In genomic region chr15:56187665-56188064, GRCh38 we compare ENCODE assay signal across 20 cellular contexts. TPM values are rescaled to one million over a fixed set of nuclear protein-coding genes. Genes with fewer than 3 reads are reported as not detected.
A peak's percentile ranks its signal among the peaks of the same experiment; 100 is the strongest.
DNase-seq lines count a peak whose midpoint lies in the region; ATAC-seq and TF ChIP-seq lines count a peak whose summit lies in the region.
"Had no signal": no experiment of that assay in that cellular context is flagged by ENCODE, and none has a peak within 500 bp of the region (broad histone marks: within the 10 kb centered on the region; RNA-seq: fewer than 3 reads in every experiment).

No MANE protein-coding gene starts in this region.

- H3K4me3 ChIP-seq in SK-N-SH (ENCODE audit: low read depth in 2 of 2, low read length in 1 of 2), result no peak overlapping the region

- H3K36me3 Mint-ChIP-seq in activated naive CD4-positive, alpha-beta T cell treated with anti-CD3 and anti-CD28 coated beads, Interleukin-2, amount 50 U/mL, for 24 hours, result peaks cover 11% of the 10 kb centered on the region
- peaks cover 7% of the 10 kb centered on the region for H3K36me3 Mint-ChIP-seq in activated naive CD4-positive, alpha-beta T cell treated with anti-CD3 and anti-CD28 coated beads for 36 hours (ENCODE audit: low read depth)
- no peaks in the 10 kb centered on the region for H3K36me3 Mint-ChIP-seq in dendritic cell treated with granulocyte-macrophage colony-stimulating factor and Interleukin-4, amounts not matched to agents 40 ng/mL and 50 ng/mL, for 4 days (ENCODE audit: low read depth)
- H3K36me3 Mint-ChIP-seq in mesothelial cell of epicardium, result peaks cover 28% of the 10 kb centered on the region
- H3K36me3 Mint-ChIP-seq in stimulated activated memory B cell treated with anti-CD40 and anti-IgM and Interleukin-4, amounts not matched to agents 10 μg/mL and 1 μg/mL and 100 μg/mL, for 72 hours, result peaks cover 20% of the 10 kb centered on the region

- no peak overlapping the region for H3K27ac ChIP-seq in SK-N-SH (ENCODE audit: low read depth in 2 of 2, low read length in 1 of 2)

- H3K27ac Mint-ChIP-seq in activated naive CD4-positive, alpha-beta T cell treated with anti-CD3 and anti-CD28 coated beads, Interleukin-2, amount 50 U/mL, for 24 hours, result peak overlapping the region; percentile 19
- H3K27ac Mint-ChIP-seq in activated naive CD4-positive, alpha-beta T cell treated with anti-CD3 and anti-CD28 coated beads for 36 hours, result no peak overlapping the region
- peak overlapping the region; percentile 16 for H3K27ac Mint-ChIP-seq in dendritic cell treated with granulocyte-macrophage colony-stimulating factor and Interleukin-4, amounts not matched to agents 40 ng/mL and 50 ng/mL, for 4 days
- H3K27ac Mint-ChIP-seq in mesothelial cell of epicardium, result peak overlapping the region; percentile 59
- peak overlapping the region; percentile 22 for H3K27ac Mint-ChIP-seq in stimulated activated memory B cell treated with anti-CD40 and anti-IgM and Interleukin-4, amounts not matched to agents 10 μg/mL and 1 μg/mL and 100 μg/mL, for 72 hours
- H3K27ac Mint-ChIP-seq: CD4-positive, alpha-beta T cell had no signal

- no peak overlapping the region for H2AFZ ChIP-seq in SK-N-SH (ENCODE audit: low read depth)

- H3K9me2 ChIP-seq in SK-N-SH, result no peaks in the 10 kb centered on the region

- TF ChIP-seq EP300 in SK-N-SH (IDR thresholded peaks at IDR 0.05; ENCODE audit: borderline replicate concordance in 1 of 2, low read depth in 1 of 2, low read length in 1 of 2), result no peak

- no peaks in the 10 kb centered on the region for H3K9me3 Mint-ChIP-seq in activated naive CD4-positive, alpha-beta T cell treated with anti-CD3 and anti-CD28 coated beads, Interleukin-2, amount 50 U/mL, for 24 hours
- H3K9me3 Mint-ChIP-seq in activated naive CD4-positive, alpha-beta T cell treated with anti-CD3 and anti-CD28 coated beads for 36 hours, result no peaks in the 10 kb centered on the region
- H3K9me3 Mint-ChIP-seq in dendritic cell treated with granulocyte-macrophage colony-stimulating factor and Interleukin-4, amounts not matched to agents 40 ng/mL and 50 ng/mL, for 4 days, result peaks cover 8% of the 10 kb centered on the region
- peaks cover 14% of the 10 kb centered on the region for H3K9me3 Mint-ChIP-seq in mesothelial cell of epicardium
- peaks cover 3% of the 10 kb centered on the region for H3K9me3 Mint-ChIP-seq in stimulated activated memory B cell treated with anti-CD40 and anti-IgM and Interleukin-4, amounts not matched to agents 10 μg/mL and 1 μg/mL and 100 μg/mL, for 72 hours
- H3K9me3 Mint-ChIP-seq: CD4-positive, alpha-beta T cell had no signal

- no peaks in the 10 kb centered on the region for H3K9me3 ChIP-seq in SK-N-SH
- H3K9me3 ChIP-seq: BE2C had no signal

- no peaks in the 10 kb centered on the region for H3F3A ChIP-seq in SK-N-SH (replicated peaks; ENCODE audit: insufficient read depth)

- CTCF ChIA-PET in activated naive CD4-positive, alpha-beta T cell treated with anti-CD3 and anti-CD28 coated beads for 36 hours (lab: Charles Lee), result no interaction called here
- CTCF ChIA-PET in SK-N-SH (lab: Yijun Ruan, JAX), result interaction anchor here (0.6 to 2.1 kb wide), 6 partner anchors 9 to 841 kb away, joined by 3 to 7 read pairs (median 3); no protein-coding TSS in a partner anchor

- 96% methylated on average over 1 of the region's 1 CpG for WGBS in SK-N-SH (ENCODE audit: low lambda C conversion rate)

- intact Hi-C loops in activated naive CD4-positive, alpha-beta T cell treated with anti-CD3 and anti-CD28 coated beads for 36 hours (cut with micrococcal nuclease), result no loop called here
- intact Hi-C loops in dendritic cell treated with granulocyte-macrophage colony-stimulating factor and Interleukin-4, amounts not matched to agents 40 ng/mL and 50 ng/mL, for 4 days (cut with micrococcal nuclease), result no loop called here

- no peak for DNase-seq in activated naive CD4-positive, alpha-beta T cell treated with anti-CD3 and anti-CD28 coated beads for 36 hours
- DNase-seq in mesothelial cell of epicardium (ENCODE audit: low spot score in 2 of 2, unreplicated experiment in 2 of 2), result no peak
- no peak for DNase-seq in DMS 273 treated with DMSO at 0.1 percent for 48 hours (lab: John Stamatoyannopoulos, UW)
- DNase-seq in middle frontal gyrus (ENCODE audit: extremely low spot score, low spot score), result no peak
- DNase-seq in SK-N-SH, result no peak
- DNase-seq: BE2C; CD4-positive, alpha-beta T cell; GF-D8; H9; Kasumi-1; NCI-H1092 treated with DMSO at 0.1 percent for 48 hours; NCI-H146; NCI-H2029 treated with DMSO at 0.1 percent for 48 hours; NCI-H2171; NCI-H446; NCI-H69 had no signal

- no peak for TF ChIP-seq RAD21 in SK-N-SH (IDR thresholded peaks at IDR 0.05; ENCODE audit: low read length)

- peaks cover 95% of the 10 kb centered on the region for H3K79me2 ChIP-seq in SK-N-SH (ENCODE audit: insufficient read depth)

- H3K4me1 ChIP-seq in SK-N-SH (ENCODE audit: control insufficient read depth in 1 of 2, insufficient read depth in 2 of 2, low read depth in 1 of 2, low read length in 1 of 2), result peaks cover 0 to 2% of the 10 kb centered on the region in 2 experiments; a peak in 1 of 4 replicates
- H3K4me1 ChIP-seq: BE2C had no signal

- H3K27me3 ChIP-seq in SK-N-SH (ENCODE audit: insufficient read depth), result no peaks in the 10 kb centered on the region
- H3K27me3 ChIP-seq: BE2C had no signal

- peaks cover 41% of the 10 kb centered on the region for H4K20me1 ChIP-seq in SK-N-SH (ENCODE audit: insufficient read depth)

- no peak overlapping the region for H3K4me3 Mint-ChIP-seq in activated naive CD4-positive, alpha-beta T cell treated with anti-CD3 and anti-CD28 coated beads, Interleukin-2, amount 50 U/mL, for 24 hours
- H3K4me3 Mint-ChIP-seq in activated naive CD4-positive, alpha-beta T cell treated with anti-CD3 and anti-CD28 coated beads for 36 hours, result no peak overlapping the region
- H3K4me3 Mint-ChIP-seq in dendritic cell treated with granulocyte-macrophage colony-stimulating factor and Interleukin-4, amounts not matched to agents 40 ng/mL and 50 ng/mL, for 4 days, result no peak overlapping the region
- H3K4me3 Mint-ChIP-seq in mesothelial cell of epicardium, result no peak overlapping the region
- no peak overlapping the region for H3K4me3 Mint-ChIP-seq in stimulated activated memory B cell treated with anti-CD40 and anti-IgM and Interleukin-4, amounts not matched to agents 10 μg/mL and 1 μg/mL and 100 μg/mL, for 72 hours
- H3K4me3 Mint-ChIP-seq: CD4-positive, alpha-beta T cell; H9 had no signal

- peaks cover 66% of the 10 kb centered on the region for H3K4me1 Mint-ChIP-seq in activated naive CD4-positive, alpha-beta T cell treated with anti-CD3 and anti-CD28 coated beads, Interleukin-2, amount 50 U/mL, for 24 hours
- peaks cover 48% of the 10 kb centered on the region for H3K4me1 Mint-ChIP-seq in activated naive CD4-positive, alpha-beta T cell treated with anti-CD3 and anti-CD28 coated beads for 36 hours (ENCODE audit: low read depth)
- peaks cover 16% of the 10 kb centered on the region for H3K4me1 Mint-ChIP-seq in dendritic cell treated with granulocyte-macrophage colony-stimulating factor and Interleukin-4, amounts not matched to agents 40 ng/mL and 50 ng/mL, for 4 days (ENCODE audit: low read depth)
- peaks cover 14% of the 10 kb centered on the region for H3K4me1 Mint-ChIP-seq in mesothelial cell of epicardium
- peaks cover 52% of the 10 kb centered on the region for H3K4me1 Mint-ChIP-seq in stimulated activated memory B cell treated with anti-CD40 and anti-IgM and Interleukin-4, amounts not matched to agents 10 μg/mL and 1 μg/mL and 100 μg/mL, for 72 hours

- POLR2A ChIA-PET in SK-N-SH (lab: Yijun Ruan, JAX), result no interaction called here

- H3K9ac ChIP-seq in SK-N-SH, result no peak overlapping the region

- no peaks in the 10 kb centered on the region for H3K27me3 Mint-ChIP-seq in activated naive CD4-positive, alpha-beta T cell treated with anti-CD3 and anti-CD28 coated beads, Interleukin-2, amount 50 U/mL, for 24 hours
- no peaks in the 10 kb centered on the region for H3K27me3 Mint-ChIP-seq in activated naive CD4-positive, alpha-beta T cell treated with anti-CD3 and anti-CD28 coated beads for 36 hours (ENCODE audit: low read depth)
- H3K27me3 Mint-ChIP-seq in dendritic cell treated with granulocyte-macrophage colony-stimulating factor and Interleukin-4, amounts not matched to agents 40 ng/mL and 50 ng/mL, for 4 days, result no peaks in the 10 kb centered on the region
- no peaks in the 10 kb centered on the region for H3K27me3 Mint-ChIP-seq in mesothelial cell of epicardium (ENCODE audit: low read depth)
- no peaks in the 10 kb centered on the region for H3K27me3 Mint-ChIP-seq in stimulated activated memory B cell treated with anti-CD40 and anti-IgM and Interleukin-4, amounts not matched to agents 10 μg/mL and 1 μg/mL and 100 μg/mL, for 72 hours
- H3K27me3 Mint-ChIP-seq: CD4-positive, alpha-beta T cell had no signal

- H3K4me2 ChIP-seq in SK-N-SH, result no peak overlapping the region

- H3K36me3 ChIP-seq in SK-N-SH (replicated peaks in 1 of 2; ENCODE audit: control insufficient read depth in 1 of 2, insufficient read depth in 2 of 2, low read length in 1 of 2), result peaks cover 0 to 6% of the 10 kb centered on the region in 2 experiments
- H3K36me3 ChIP-seq: BE2C had no signal

- no peak for ATAC-seq in stimulated activated memory B cell treated with anti-CD40 and anti-IgM and Interleukin-4, amounts not matched to agents 10 μg/mL and 1 μg/mL and 100 μg/mL, for 72 hours
- ATAC-seq: Panc1 had no signal

- no peak for TF ChIP-seq CTCF in mesothelial cell of epicardium (IDR thresholded peaks at IDR 0.05; ENCODE audit: unreplicated experiment)
- TF ChIP-seq CTCF in SK-N-SH (IDR thresholded peaks at IDR 0.05), result no peak

TF ChIP-seq in SK-N-SH, 30 proteins besides CTCF, POLR2A, EP300 and RAD21 (continues in another document):
- no peak for TF ChIP-seq POLR2AphosphoS5 (IDR thresholded peaks at IDR 0.05; ENCODE audit: low read depth, low read length)
- TF ChIP-seq NRF1 (IDR thresholded peaks at IDR 0.05; ENCODE audit: low read depth, low read length), result no peak
- TF ChIP-seq MAX (IDR thresholded peaks at IDR 0.05; ENCODE audit: low read depth), result no peak
- TF ChIP-seq TAF1 (IDR thresholded peaks at IDR 0.05; ENCODE audit: borderline replicate concordance, low read depth, low read length), result no peak
- TF ChIP-seq CHD2 (IDR thresholded peaks at IDR 0.05; ENCODE audit: low read length, partially characterized antibody), result no peak

RNA-seq across cellular contexts. Expression of gene RFX7, which starts 56.0 kb away (rescaled TPM):
- total RNA-seq in activated naive CD4-positive, alpha-beta T cell treated with anti-CD3 and anti-CD28 coated beads for 36 hours, result 10 to 100 TPM; 22.8 to 26.6 TPM
- 48.9 to 53.8 TPM (median 51.2 TPM) in 3 replicates for total RNA-seq in mesothelial cell of epicardium
- polyA plus RNA-seq in SK-N-SH (2012; rRNA removed), result 2.7 and 3.5 TPM in 2 replicates
- polyA plus RNA-seq in SK-N-SH (2012; cell fraction: cytosol; rRNA removed), result 2.4 and 2.8 TPM in 2 replicates
- 6.6 and 13.1 TPM in 2 replicates for polyA plus RNA-seq in SK-N-SH (2012; cell fraction: nucleus; rRNA removed)
